15 cellular contexts compared by ENCODE assay signal in genomic region chr6:114008331-114008730, GRCh38. TPM values are rescaled to one million over a fixed set of nuclear protein-coding genes. Genes with fewer than 3 reads are reported as not detected.
DNase-seq lines count a peak whose midpoint lies in the region; ATAC-seq and TF ChIP-seq lines count a peak whose summit lies in the region.
"Had no signal": no experiment of that assay in that cellular context is flagged by ENCODE, and none has a peak within 500 bp of the region (broad histone marks: within the 10 kb centered on the region; RNA-seq: fewer than 3 reads in every experiment).

No MANE protein-coding gene starts in this region.

- peak overlapping the region; percentile 8 for H2AFZ ChIP-seq in smooth muscle cell (ENCODE audit: low read depth)

- H3K9me3 ChIP-seq in HUES6 (ENCODE audit: control insufficient read depth, insufficient read depth, low read depth, low read length): no peaks in the 10 kb centered on the region
- no peaks in the 10 kb centered on the region for H3K9me3 ChIP-seq in SJSA1 (replicated peaks)
- H3K9me3 ChIP-seq in smooth muscle cell (replicated peaks; ENCODE audit: low read depth): no peaks in the 10 kb centered on the region
- H3K9me3 ChIP-seq: adrenal gland, stomach had no signal

- H3K36me3 ChIP-seq in HUES6 (ENCODE audit: control insufficient read depth, insufficient read depth, low read length): no peaks in the 10 kb centered on the region
- H3K36me3 ChIP-seq in SJSA1: no peaks in the 10 kb centered on the region; the same call in 1 of the 2 replicates
- H3K36me3 ChIP-seq in smooth muscle cell (ENCODE audit: low read depth): no peaks in the 10 kb centered on the region
- H3K36me3 ChIP-seq: adrenal gland, spleen, stomach had no signal

- H3K9ac ChIP-seq in HUES6 (ENCODE audit: low read length): no peak overlapping the region
- H3K9ac ChIP-seq in smooth muscle cell (ENCODE audit: low read depth): peak overlapping the region; percentile 80

- DNase-seq in SJSA1 (ENCODE audit: low read depth in 1 of 2, low spot score in 2 of 2) (peak in 1 of 2 experiments; percentile 55), fibroblast of villous mesenchyme (ENCODE audit: low read depth) (no peak), smooth muscle cell (lab: John Stamatoyannopoulos, UW; ENCODE audit: unreplicated experiment) (no peak)
- DNase-seq: activated gamma-delta T cell, adrenal gland, H7, left colon, NCI-H1694, NCI-H69, spleen, stomach had no signal

- H4K20me1 ChIP-seq in smooth muscle cell (ENCODE audit: low read depth): no peaks in the 10 kb centered on the region

- ATAC-seq in GM21367 (IDR thresholded peaks at IDR 0.05; ENCODE audit: unreplicated experiment) (no peak), esophagus mucosa (no peak), GM18870 (IDR thresholded peaks at IDR 0.05; ENCODE audit: unreplicated experiment) (no peak)
- ATAC-seq: left colon had no signal

- no peaks in the 10 kb centered on the region for H3F3A ChIP-seq in smooth muscle cell (ENCODE audit: low read depth)

- H3K4me3 ChIP-seq in HUES6 (ENCODE audit: low read depth, low read length) (peak overlapping the region; percentile 21; the same call in 1 of the 2 replicates), SJSA1 (no peak overlapping the region), fibroblast of villous mesenchyme (ENCODE audit: low read depth, low read length) (peak overlapping the region; percentile 25), smooth muscle cell (peak overlapping the region; percentile 60)
- H3K4me3 ChIP-seq: spleen, stomach had no signal

- peaks cover 76% of the 10 kb centered on the region for H3K79me2 ChIP-seq in smooth muscle cell (ENCODE audit: low read depth)

- peak overlapping the region; percentile 88 for H3K4me2 ChIP-seq in smooth muscle cell

- 44% methylated on average over 4 of the region's 4 CpGs for WGBS in smooth muscle cell (ENCODE audit: low lambda C conversion rate)

- H3K4me1 ChIP-seq in HUES6 (ENCODE audit: control insufficient read depth, insufficient read depth, low read length) (peaks cover 43% of the 10 kb centered on the region), SJSA1 (replicated peaks) (peaks cover 35% of the 10 kb centered on the region), smooth muscle cell (ENCODE audit: low read depth) (peaks cover 17% of the 10 kb centered on the region)
- H3K4me1 ChIP-seq: adrenal gland had no signal

- H3K27ac ChIP-seq in HUES6 (ENCODE audit: low read depth, low read length) (peak overlapping the region; percentile 94; the same call in 1 of the 2 replicates), SJSA1 (peak overlapping the region; percentile 74), smooth muscle cell (ENCODE audit: low read depth) (peak overlapping the region; percentile 93)
- H3K27ac ChIP-seq: adrenal gland, spleen, stomach had no signal

- no peaks in the 10 kb centered on the region for H3K27me3 ChIP-seq in HUES6 (ENCODE audit: control insufficient read depth, insufficient read depth, low read length)
- H3K27me3 ChIP-seq in SJSA1 (replicated peaks): no peaks in the 10 kb centered on the region
- H3K27me3 ChIP-seq in smooth muscle cell (ENCODE audit: low read depth): no peaks in the 10 kb centered on the region
- H3K27me3 ChIP-seq: adrenal gland, stomach had no signal

- TF ChIP-seq CTCF in fibroblast of villous mesenchyme (IDR thresholded peaks at IDR 0.05; ENCODE audit: insufficient read depth, low read depth, low read length): no peak
- no peak for TF ChIP-seq CTCF in smooth muscle cell (IDR thresholded peaks at IDR 0.05; ENCODE audit: borderline replicate concordance, insufficient read depth, poor library complexity, severe bottlenecking)

RNA-seq across cellular contexts. Expression of gene HDAC2, which starts 37.4 kb away (rescaled TPM):
- 87.3 and 98.4 TPM in 2 replicates for total RNA-seq in SJSA1 (2014; rRNA removed; shearing (Covaris generic))
- total RNA-seq in fibroblast of villous mesenchyme (59.9 and 86.8 TPM in 2 replicates), smooth muscle cell (192 and 228 TPM in 2 replicates), esophagus mucosa (51.4 TPM)
- 198 and 199 TPM in 2 replicates for polyA plus RNA-seq in smooth muscle cell
